In the genomic region with DNA sequence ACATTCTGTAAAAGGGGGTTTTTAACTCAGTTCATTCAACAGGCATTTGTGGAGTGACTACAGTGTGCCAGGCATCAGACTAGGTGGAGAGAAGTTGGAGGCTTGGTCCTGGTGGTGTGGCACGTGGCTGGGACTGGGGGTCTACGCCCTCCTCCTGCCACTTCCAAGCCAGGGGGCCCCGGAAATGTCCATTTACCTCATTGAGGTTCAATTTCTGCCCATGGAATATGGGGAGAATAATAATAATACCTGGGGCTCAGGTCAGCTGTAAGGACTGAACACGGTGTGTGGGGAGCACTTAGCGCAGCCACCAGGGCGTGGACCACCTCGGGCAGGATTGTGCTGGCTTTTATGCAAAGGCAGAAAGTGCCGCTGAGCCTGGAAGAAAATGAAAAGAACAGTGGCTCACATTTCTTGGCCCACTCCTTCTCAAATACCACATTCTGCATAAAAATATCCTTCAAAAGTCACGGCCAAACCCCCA, we compare ENCODE assay signal across 19 cellular contexts.
DNase-seq lines count a peak whose midpoint lies in the region; ATAC-seq and TF ChIP-seq lines count a peak whose summit lies in the region.
"Had no signal": no experiment of that assay in that cellular context is flagged by ENCODE, and none has a peak within 500 bp of the region (broad histone marks: within the 10 kb centered on the region; RNA-seq: fewer than 3 reads in every experiment).

No MANE protein-coding gene starts in this region.

- DNase-seq in heart left ventricle (no peak), cardiac septum (ENCODE audit: low spot score) (no peak), esophagus muscularis mucosa (ENCODE audit: extremely low spot score) (no peak), upper lobe of right lung (no peak), SKM-1 treated with dmso at 0.1 percent for 144 hours (lab: John Stamatoyannopoulos, UW; ENCODE audit: unreplicated experiment) (no peak)
- DNase-seq: activated CD8-positive, alpha-beta memory T cell treated with anti-CD3 and anti-CD28 coated beads for 24 hours; activated gamma-delta T cell; brain microvascular endothelial cell; islet precursor cell; NCI-H1436; NCI-H446; PC-9; stimulated activated CD4-positive, alpha-beta T cell treated with anti-CD3 and anti-CD28 coated beads, Interleukin-4, amount 100 ng/mL, for 1 hour had no signal

- no peaks in the 10 kb centered on the region for H3K79me2 ChIP-seq in neural cell (replicated peaks; ENCODE audit: insufficient read depth, low read length)

- peak overlapping the region; percentile 25 for H3K9ac ChIP-seq in neural cell (ENCODE audit: low read length)
- H3K9ac ChIP-seq: KMS-11 had no signal

- ATAC-seq in heart left ventricle (no peak), upper lobe of right lung (no peak), GM21447 (IDR thresholded peaks at IDR 0.05; ENCODE audit: unreplicated experiment) (no peak), HG02840 (IDR thresholded peaks at IDR 0.05; ENCODE audit: low FRiP score, unreplicated experiment) (no peak)
- ATAC-seq: SK-N-SH treated with all-trans-retinoic acid at 6 μM for 48 hours had no signal

- TF ChIP-seq CTCF in heart left ventricle (IDR thresholded peaks at IDR 0.05) (no peak), esophagus muscularis mucosa (IDR thresholded peaks at IDR 0.05) (no peak), neural cell (IDR thresholded peaks at IDR 0.05; ENCODE audit: poor library complexity, severe bottlenecking) (no peak), upper lobe of right lung (IDR thresholded peaks at IDR 0.05) (no peak)

- H3K27ac ChIP-seq in heart left ventricle (peak overlapping the region in 10 of 12 donors; percentile 0 to 79 (median 48)), esophagus muscularis mucosa (replicated peaks in 1 of 4) (peak overlapping the region in 3 of 4 donors; percentile 35 to 50 (median 36)), neural cell (ENCODE audit: low read length) (no peak overlapping the region), upper lobe of right lung (peak overlapping the region; percentile 45)
- H3K27ac ChIP-seq: brain microvascular endothelial cell, KMS-11, PC-9 had no signal

- TF ChIP-seq EP300 in esophagus muscularis mucosa (IDR thresholded peaks at IDR 0.05), result no peak
- TF ChIP-seq EP300 in neural cell (conservative IDR thresholded peaks at IDR 0.05; ENCODE audit: poor library complexity, severe bottlenecking), result no peak

- H3K4me1 ChIP-seq in heart left ventricle (peaks cover 0 to 64% (median 24%) of the 10 kb centered on the region in 12 donors), esophagus muscularis mucosa (peaks cover 13 to 18% (median 14%) of the 10 kb centered on the region in 4 donors), upper lobe of right lung (peaks cover 25% of the 10 kb centered on the region)

- no peaks in the 10 kb centered on the region for H3F3A ChIP-seq in neural cell (ENCODE audit: insufficient read depth, low read length, poor library complexity, severe bottlenecking)

- WGBS in heart left ventricle, 4 donors, result 47 to 60% (median 55%) methylated on average over 9 of the region's 9 CpGs
- whole genome bisulfite sequencing in esophagus muscularis mucosa, result 64% methylated on average over 9 of the region's 9 CpGs

- intact Hi-C loops in heart left ventricle (cut with DNase I), result loop anchor here in 5 of 10 donors (5.0 to 10.0 kb wide), 5 partner anchors 76 to 344 kb away; a partner anchor contains a TSS
- intact Hi-C loops in cardiac septum (cut with DNase I), result loop anchor here (10.0 kb wide), 1 partner anchor 76 kb away; no protein-coding TSS in a partner anchor
- intact Hi-C loops in esophagus muscularis mucosa (cut with DNase I), result no loop called here
- intact Hi-C loops in upper lobe of right lung (cut with DNase I), result no loop called here

- TF ChIP-seq POLR2A in heart left ventricle (IDR thresholded peaks at IDR 0.05), result no peak
- TF ChIP-seq POLR2A in esophagus muscularis mucosa (IDR thresholded peaks at IDR 0.05; ENCODE audit: low read depth), result no peak

- H3K4me3 ChIP-seq in heart left ventricle (peak overlapping the region in 6 of 12 donors; percentile 11 to 37 (median 22)), esophagus muscularis mucosa (peak overlapping the region in 3 of 4 donors; percentile 3 to 32 (median 23)), neural cell (ENCODE audit: low read length) (peak overlapping the region; percentile 17), upper lobe of right lung (peak overlapping the region; percentile 17)
- H3K4me3 ChIP-seq: PC-9 had no signal

- no peak overlapping the region for H3K4me2 ChIP-seq in neural cell (ENCODE audit: low read length)
- H3K4me2 ChIP-seq: KMS-11, PC-9 had no signal

- H4K20me1 ChIP-seq in neural cell (ENCODE audit: insufficient read depth), result no peaks in the 10 kb centered on the region

- no peak for TF ChIP-seq RAD21 in neural cell (conservative IDR thresholded peaks at IDR 0.05)

- H3K27me3 ChIP-seq in heart left ventricle, result no peaks in the 10 kb centered on the region
- no peaks in the 10 kb centered on the region for H3K27me3 ChIP-seq in esophagus muscularis mucosa
- H3K27me3 ChIP-seq in neural cell (ENCODE audit: insufficient read depth, low read depth, low read length), result no peaks in the 10 kb centered on the region
- no peaks in the 10 kb centered on the region for H3K27me3 ChIP-seq in upper lobe of right lung
- H3K27me3 ChIP-seq: brain microvascular endothelial cell had no signal

- H3K9me3 ChIP-seq in heart left ventricle, result no peaks in the 10 kb centered on the region
- no peaks in the 10 kb centered on the region for H3K9me3 ChIP-seq in esophagus muscularis mucosa
- H3K9me3 ChIP-seq in neural cell (ENCODE audit: low read length), result no peaks in the 10 kb centered on the region
- H3K9me3 ChIP-seq in upper lobe of right lung, result no peaks in the 10 kb centered on the region
- H3K9me3 ChIP-seq: gastroesophageal sphincter had no signal

- H2AFZ ChIP-seq in neural cell (ENCODE audit: low read depth, low read length), result peak overlapping the region; percentile 7
- H2AFZ ChIP-seq: PC-9 had no signal

- H3K36me3 ChIP-seq in heart left ventricle (no peaks in the 10 kb centered on the region), esophagus muscularis mucosa (no peaks in the 10 kb centered on the region), neural cell (ENCODE audit: insufficient read depth, low read length) (no peaks in the 10 kb centered on the region), upper lobe of right lung (no peaks in the 10 kb centered on the region)
- H3K36me3 ChIP-seq: brain microvascular endothelial cell, gastroesophageal sphincter had no signal

- H3K9me2 ChIP-seq in neural cell (ENCODE audit: insufficient read depth, low read length), result no peaks in the 10 kb centered on the region

TF ChIP-seq in neural cell, 6 proteins besides CTCF, POLR2A, EP300 and RAD21:
- TF ChIP-seq, protein P1, sequence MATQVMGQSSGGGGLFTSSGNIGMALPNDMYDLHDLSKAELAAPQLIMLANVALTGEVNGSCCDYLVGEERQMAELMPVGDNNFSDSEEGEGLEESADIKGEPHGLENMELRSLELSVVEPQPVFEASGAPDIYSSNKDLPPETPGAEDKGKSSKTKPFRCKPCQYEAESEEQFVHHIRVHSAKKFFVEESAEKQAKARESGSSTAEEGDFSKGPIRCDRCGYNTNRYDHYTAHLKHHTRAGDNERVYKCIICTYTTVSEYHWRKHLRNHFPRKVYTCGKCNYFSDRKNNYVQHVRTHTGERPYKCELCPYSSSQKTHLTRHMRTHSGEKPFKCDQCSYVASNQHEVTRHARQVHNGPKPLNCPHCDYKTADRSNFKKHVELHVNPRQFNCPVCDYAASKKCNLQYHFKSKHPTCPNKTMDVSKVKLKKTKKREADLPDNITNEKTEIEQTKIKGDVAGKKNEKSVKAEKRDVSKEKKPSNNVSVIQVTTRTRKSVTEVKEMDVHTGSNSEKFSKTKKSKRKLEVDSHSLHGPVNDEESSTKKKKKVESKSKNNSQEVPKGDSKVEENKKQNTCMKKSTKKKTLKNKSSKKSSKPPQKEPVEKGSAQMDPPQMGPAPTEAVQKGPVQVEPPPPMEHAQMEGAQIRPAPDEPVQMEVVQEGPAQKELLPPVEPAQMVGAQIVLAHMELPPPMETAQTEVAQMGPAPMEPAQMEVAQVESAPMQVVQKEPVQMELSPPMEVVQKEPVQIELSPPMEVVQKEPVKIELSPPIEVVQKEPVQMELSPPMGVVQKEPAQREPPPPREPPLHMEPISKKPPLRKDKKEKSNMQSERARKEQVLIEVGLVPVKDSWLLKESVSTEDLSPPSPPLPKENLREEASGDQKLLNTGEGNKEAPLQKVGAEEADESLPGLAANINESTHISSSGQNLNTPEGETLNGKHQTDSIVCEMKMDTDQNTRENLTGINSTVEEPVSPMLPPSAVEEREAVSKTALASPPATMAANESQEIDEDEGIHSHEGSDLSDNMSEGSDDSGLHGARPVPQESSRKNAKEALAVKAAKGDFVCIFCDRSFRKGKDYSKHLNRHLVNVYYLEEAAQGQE (IDR thresholded peaks at IDR 0.05; ENCODE audit: borderline replicate concordance), result no peak
- TF ChIP-seq POLR2AphosphoS5 (IDR thresholded peaks at IDR 0.05), result no peak
- TF ChIP-seq SMC3 (conservative IDR thresholded peaks at IDR 0.05; ENCODE audit: poor library complexity), result no peak
- no peak for TF ChIP-seq TAF1 (IDR thresholded peaks at IDR 0.05; ENCODE audit: low read depth)
- no peak for TF ChIP-seq EZH2 (IDR thresholded peaks at IDR 0.05; ENCODE audit: borderline replicate concordance, insufficient read depth, low read length, poor library complexity, severe bottlenecking)
- no peak for TF ChIP-seq MXI1 (conservative IDR thresholded peaks at IDR 0.05; ENCODE audit: poor library complexity, severe bottlenecking)
